Comparison of ENCODE assay signal across 9 cellular contexts in genomic region chr12:108629824-108630476, GRCh38. TPM values are rescaled to one million over a fixed set of nuclear protein-coding genes. Genes with fewer than 3 reads are reported as not detected.
DNase-seq lines count a peak whose midpoint lies in the region; ATAC-seq and TF ChIP-seq lines count a peak whose summit lies in the region.
"Had no signal": no experiment of that assay in that cellular context is flagged by ENCODE, and none has a peak within 500 bp of the region (broad histone marks: within the 10 kb centered on the region; RNA-seq: fewer than 3 reads in every experiment).

No MANE protein-coding gene starts in this region.

- H3K27ac Mint-ChIP-seq in activated CD8-positive, alpha-beta T cell treated with anti-CD3 and anti-CD28 coated beads for 36 hours, result peak overlapping the region; percentile 100
- H3K27ac Mint-ChIP-seq in nephron progenitor cell, result no peak overlapping the region

- H3K27me3 ChIP-seq in esophagus muscularis mucosa, result peaks cover 0 to 30% (median 0%) of the 10 kb centered on the region in 4 donors

- peak overlapping the region; percentile 91 for H3K4me3 Mint-ChIP-seq in activated CD8-positive, alpha-beta T cell treated with anti-CD3 and anti-CD28 coated beads for 36 hours
- H3K4me3 Mint-ChIP-seq in nephron progenitor cell, result no peak overlapping the region

- CTCF ChIA-PET in activated CD8-positive, alpha-beta T cell treated with anti-CD3 and anti-CD28 coated beads for 36 hours (lab: Charles Lee), result interaction anchor here (1.5 to 12.8 kb wide), 3 partner anchors 13 to 62 kb away, joined by 3 to 245 read pairs (median 82); no protein-coding TSS in a partner anchor

- TF ChIP-seq EP300 in esophagus muscularis mucosa (IDR thresholded peaks at IDR 0.05), result no peak

- no peak for TF ChIP-seq POLR2A in esophagus muscularis mucosa (IDR thresholded peaks at IDR 0.05; ENCODE audit: low read depth)

- WGBS in esophagus muscularis mucosa, result 36% methylated on average over 13 of the region's 17 CpGs

- H3K27ac ChIP-seq in esophagus muscularis mucosa (replicated peaks in 1 of 4), result peak overlapping the region; percentile 2 to 41 (median 22)
- H3K27ac ChIP-seq: C4-2B had no signal

- H3K36me3 ChIP-seq in esophagus muscularis mucosa, result no peaks in the 10 kb centered on the region

- H3K27me3 Mint-ChIP-seq in activated CD8-positive, alpha-beta T cell treated with anti-CD3 and anti-CD28 coated beads for 36 hours, result no peaks in the 10 kb centered on the region
- H3K27me3 Mint-ChIP-seq in nephron progenitor cell (ENCODE audit: low read depth, poor library complexity), result no peaks in the 10 kb centered on the region

- peaks cover 40% of the 10 kb centered on the region for H3K36me3 Mint-ChIP-seq in activated CD8-positive, alpha-beta T cell treated with anti-CD3 and anti-CD28 coated beads for 36 hours (ENCODE audit: low read depth)
- no peaks in the 10 kb centered on the region for H3K36me3 Mint-ChIP-seq in nephron progenitor cell (ENCODE audit: low read depth)

- peaks cover 3% of the 10 kb centered on the region for H3K9me3 Mint-ChIP-seq in activated CD8-positive, alpha-beta T cell treated with anti-CD3 and anti-CD28 coated beads for 36 hours
- H3K9me3 Mint-ChIP-seq in nephron progenitor cell, result no peaks in the 10 kb centered on the region

- peaks cover 61% of the 10 kb centered on the region for H3K4me1 Mint-ChIP-seq in activated CD8-positive, alpha-beta T cell treated with anti-CD3 and anti-CD28 coated beads for 36 hours (ENCODE audit: low read depth)
- peaks cover 33% of the 10 kb centered on the region for H3K4me1 Mint-ChIP-seq in nephron progenitor cell

- DNase-seq in SHP77 (lab: John Stamatoyannopoulos, UW) (peak; percentile 23 to 50), SHP77 treated with DMSO at 0.1 percent for 48 hours (lab: John Stamatoyannopoulos, UW) (no peak), esophagus muscularis mucosa (ENCODE audit: extremely low spot score) (no peak), retina (peak; percentile 46), nephron progenitor cell (no peak), NCI-H1417 treated with DMSO at 0.1 percent for 48 hours (lab: John Stamatoyannopoulos, UW) (no peak), hippocampal formation (lab: John Stamatoyannopoulos, UW) (no peak)
- peak; percentile 88 for DNase-seq in activated CD8-positive, alpha-beta T cell treated with anti-CD3 and anti-CD28 coated beads for 36 hours

- no peaks in the 10 kb centered on the region for H3K9me3 ChIP-seq in esophagus muscularis mucosa

- intact Hi-C loops in activated CD8-positive, alpha-beta T cell treated with anti-CD3 and anti-CD28 coated beads for 36 hours (cut with micrococcal nuclease), result loop anchor here (2.0 to 10.0 kb wide), 2 partner anchors 67 to 465 kb away; partner anchors contain the start of genes ALKBH2, ISCU and UNG
- intact Hi-C loops in esophagus muscularis mucosa (cut with DNase I), result no loop called here

- POLR2A ChIA-PET in activated CD8-positive, alpha-beta T cell treated with anti-CD3 and anti-CD28 coated beads for 36 hours (lab: Charles Lee), result interaction anchor here (1.0 to 13.8 kb wide), 4 partner anchors 9 to 100 kb away, joined by 3 to 225 read pairs (median 68); partner anchors contain the start of genes ISCU and SART3

- no peak for TF ChIP-seq CTCF in activated CD8-positive, alpha-beta T cell treated with anti-CD3 and anti-CD28 coated beads for 36 hours (IDR thresholded peaks at IDR 0.05)
- no peak for TF ChIP-seq CTCF in esophagus muscularis mucosa (IDR thresholded peaks at IDR 0.05)
- TF ChIP-seq CTCF in nephron progenitor cell (IDR thresholded peaks at IDR 0.05), result no peak

- peaks cover 10 to 28% (median 23%) of the 10 kb centered on the region in 4 donors for H3K4me1 ChIP-seq in esophagus muscularis mucosa

- H3K4me3 ChIP-seq in esophagus muscularis mucosa, result no peak overlapping the region

- ATAC-seq in activated CD8-positive, alpha-beta T cell treated with anti-CD3 and anti-CD28 coated beads for 36 hours, result peak; percentile 54

RNA-seq across cellular contexts. Expression of gene SELPLG, which starts 3.7 kb away (rescaled TPM):
- total RNA-seq in activated CD8-positive, alpha-beta T cell treated with anti-CD3 and anti-CD28 coated beads for 36 hours, result 10 to 100 TPM; 22.1 to 23.8 TPM
- total RNA-seq in esophagus muscularis mucosa, result 10 to 100 TPM in 2 of 4 donors, 1 to 10 TPM in 2; 7.2 to 15.7 (median 10.0) TPM

RNA-seq across cellular contexts. Expression of gene TMEM119, which starts 32.1 kb away (rescaled TPM):
- not detected for total RNA-seq in activated CD8-positive, alpha-beta T cell treated with anti-CD3 and anti-CD28 coated beads for 36 hours
- 10 to 100 TPM in 1 of 4 donors, 1 to 10 TPM in 3; 3.6 to 12.2 (median 7.1) TPM for total RNA-seq in esophagus muscularis mucosa

Comparison
In these comparisons a context has a peak if more than half of its experiments do, and no peak if none do; other contexts are left out.
1. DNase-seq: peak in SHP77 (2 of 2), activated CD8-positive, alpha-beta T cell treated with anti-CD3 and anti-CD28 coated beads for 36 hours (single experiment) and retina (single experiment); none in SHP77 treated with DMSO at 0.1 percent for 48 hours (single experiment), esophagus muscularis mucosa (single experiment), nephron progenitor cell (single experiment), NCI-H1417 treated with DMSO at 0.1 percent for 48 hours (single experiment) and hippocampal formation (0 of 2).
2. RNA of gene TMEM119, which starts 32.1 kb away (total RNA-seq): 3.6 to 12.2 TPM in esophagus muscularis mucosa; not detected in activated CD8-positive, alpha-beta T cell treated with anti-CD3 and anti-CD28 coated beads for 36 hours; every median in the first group is over 4 times any median in the second.